Comparison of ENCODE assay signal across 18 cellular contexts in genomic region chr18:10705786-10706185, GRCh38.
"Had no signal": no experiment of that assay in that cellular context is flagged by ENCODE, and none has a peak within 500 bp of the region (broad histone marks: within the 10 kb centered on the region; RNA-seq: fewer than 3 reads in every experiment).

No MANE protein-coding gene starts in this region.

- H3K36me3 Mint-ChIP-seq: memory B cell, natural killer cell had no signal

- H3K4me3 ChIP-seq: ascending aorta, heart left ventricle, left lung, prostate gland, suprapubic skin had no signal

- H3K4me1 Mint-ChIP-seq: memory B cell, natural killer cell had no signal

- H3K36me3 ChIP-seq: ascending aorta, heart left ventricle, left lung, prostate gland, suprapubic skin had no signal

- H3K27me3 ChIP-seq: ascending aorta, heart left ventricle, left lung, suprapubic skin had no signal

- H3K27ac Mint-ChIP-seq: activated naive CD4-positive, alpha-beta T cell treated with anti-CD3 and anti-CD28 coated beads for 36 hours; activated T-helper 2 cell treated with anti-CD3 and anti-CD28 coated beads, Interferon-gamma antibody, Interleukin-2, Interleukin-4, amounts not matched to agents 10 μg/mL and 5 μg/mL and 100 μg/mL, durations not matched to agents 14 hours and 24 hours and 36 hours; dendritic cell treated with granulocyte-macrophage colony-stimulating factor and Interleukin-4, amounts not matched to agents 40 ng/mL and 50 ng/mL, for 4 days; effector memory CD8-positive, alpha-beta T cell; memory B cell; natural killer cell had no signal

- H3K4me1 ChIP-seq: ascending aorta, heart left ventricle, left lung, suprapubic skin had no signal

- H3K9me3 Mint-ChIP-seq: activated naive CD4-positive, alpha-beta T cell treated with anti-CD3 and anti-CD28 coated beads for 36 hours; activated T-helper 2 cell treated with anti-CD3 and anti-CD28 coated beads, Interferon-gamma antibody, Interleukin-2, Interleukin-4, amounts not matched to agents 10 μg/mL and 5 μg/mL and 100 μg/mL, durations not matched to agents 14 hours and 24 hours and 36 hours; dendritic cell treated with granulocyte-macrophage colony-stimulating factor and Interleukin-4, amounts not matched to agents 40 ng/mL and 50 ng/mL, for 4 days; effector memory CD8-positive, alpha-beta T cell; memory B cell; natural killer cell had no signal

- H3K4me3 Mint-ChIP-seq: activated naive CD4-positive, alpha-beta T cell treated with anti-CD3 and anti-CD28 coated beads for 36 hours; dendritic cell treated with granulocyte-macrophage colony-stimulating factor and Interleukin-4, amounts not matched to agents 40 ng/mL and 50 ng/mL, for 4 days; effector memory CD8-positive, alpha-beta T cell; memory B cell; natural killer cell had no signal

- H3K27ac ChIP-seq: ascending aorta, epithelial cell of prostate, heart left ventricle, left lung, prostate gland, suprapubic skin had no signal

- H3K9me3 ChIP-seq: ascending aorta, heart left ventricle, left lung, prostate gland, suprapubic skin had no signal

- DNase-seq: activated naive CD4-positive, alpha-beta T cell treated with anti-CD3 and anti-CD28 coated beads for 36 hours; effector memory CD8-positive, alpha-beta T cell; heart left ventricle; natural killer cell; right cardiac atrium; small intestine; stimulated activated CD4-positive, alpha-beta T cell treated with anti-CD3 and anti-CD28 coated beads, Interleukin-4, amount 100 ng/mL, for 4 hours; stimulated activated CD8-positive, alpha-beta memory T cell treated with anti-CD3 and anti-CD28 coated beads, Interleukin-4, amount 100 ng/mL, for 48 hours; stimulated activated naive CD8-positive, alpha-beta T cell treated with anti-CD3 and anti-CD28 coated beads, Interleukin-15, Interleukin-2, amounts not matched to agents 100 U/mL and 50 U/mL, for 24 hours; trophoblast cell had no signal
